ENCODE assay signal across 8 cellular contexts in the genomic region with DNA sequence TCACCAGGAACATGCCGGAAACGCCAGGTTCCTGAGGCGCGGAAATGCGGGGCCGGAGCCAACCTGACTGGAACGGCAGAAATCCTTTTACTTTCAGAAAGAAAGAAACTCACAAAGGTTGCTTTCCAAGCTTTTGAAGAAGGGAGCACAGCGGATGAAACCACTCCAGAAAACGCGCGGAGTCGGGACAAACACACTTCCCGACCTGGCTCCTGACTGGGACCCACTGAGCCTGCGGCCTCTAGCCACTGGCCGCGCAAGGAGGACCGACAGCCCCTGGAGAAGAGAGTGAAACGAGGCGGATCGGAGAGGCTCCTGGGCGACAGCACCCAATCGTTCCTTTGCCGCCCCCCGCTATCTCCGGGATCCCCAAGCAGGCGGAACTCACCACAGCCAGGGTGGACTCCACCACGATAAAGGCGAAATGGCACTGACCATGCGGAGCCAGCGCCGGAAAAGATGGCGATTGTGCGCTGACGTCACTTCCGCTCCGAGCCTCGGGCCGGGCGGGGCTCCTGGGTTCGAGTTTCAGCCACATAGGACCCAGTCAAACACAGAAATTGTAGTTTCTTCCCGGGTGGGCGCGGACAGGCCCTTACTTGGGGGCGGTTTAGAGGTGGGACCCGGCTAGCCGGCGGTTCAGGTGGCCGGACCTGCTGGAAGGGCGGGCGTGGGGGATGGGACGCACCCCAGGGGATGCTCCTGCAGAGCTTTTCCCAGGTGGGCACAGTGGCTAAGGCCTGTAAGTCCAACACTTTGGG. TPM values are rescaled to one million over a fixed set of nuclear protein-coding genes. Genes with fewer than 3 reads are reported as not detected.
DNase-seq lines count a peak whose midpoint lies in the region; ATAC-seq, FAIRE-seq and TF ChIP-seq lines count a peak whose summit lies in the region.

A gene (minus strand): TSS at position 432 of the 761 bp plus-strand sequence. CDS start 16,407 bp downstream, outside the sequence.

- peak within 1 kb of the TSS; percentile 94 for H2AFZ ChIP-seq in hepatocyte

- H3K9me3 ChIP-seq in hepatocyte (ENCODE audit: low read depth), result peaks cover 4% of the 10 kb centered on the region

- DNase-seq in GM12892 (ENCODE audit: insufficient read length), result peak; percentile 54
- DNase-seq in NCI-H1694 treated with DMSO at 0.1 percent for 48 hours (lab: John Stamatoyannopoulos, UW), result peak; percentile 39
- peak; percentile 70 for DNase-seq in T-helper 9 cell
- peak; percentile 47 for DNase-seq in astrocyte of the cerebellum (ENCODE audit: low read depth)
- peak; percentile 92 for DNase-seq in hepatocyte (ENCODE audit: low spot score)
- DNase-seq in renal cortical epithelial cell (ENCODE audit: low read depth), result peak; percentile 48

- H3K36me3 ChIP-seq in hepatocyte (replicated peaks; ENCODE audit: insufficient read depth, low read depth), result no peaks in the 10 kb centered on the region

- H3K4me2 ChIP-seq in hepatocyte, result peak within 1 kb of the TSS; percentile 80

- H3K4me3 ChIP-seq in astrocyte of the cerebellum (ENCODE audit: low read depth, low read length) (peak within 1 kb of the TSS; percentile 71), hepatocyte (peak within 1 kb of the TSS; percentile 94)

- H3K27me3 ChIP-seq in hepatocyte, result no peaks in the 10 kb centered on the region

- WGBS in hepatocyte (ENCODE audit: low lambda C conversion rate, missing lambda C conversion rate), result 2% methylated on average over 50 of the region's 51 CpGs

- in situ Hi-C loops in astrocyte of the cerebellum (cut with HindIII; ENCODE audit: low sequenced_read_pairs), result no loop called here

- TF ChIP-seq CTCF in astrocyte of the cerebellum (IDR thresholded peaks at IDR 0.05; ENCODE audit: low read depth, low read length, missing control alignments) (no peak), hepatocyte (IDR thresholded peaks at IDR 0.05; ENCODE audit: poor library complexity) (no peak)

- peaks cover 50% of the 10 kb centered on the region for H3K79me2 ChIP-seq in hepatocyte

- H4K20me1 ChIP-seq in hepatocyte (ENCODE audit: insufficient read depth, poor library complexity, severe bottlenecking), result peaks cover 14% of the 10 kb centered on the region

- peak; percentile 77 for FAIRE-seq in GM12892 (lab: Jason Lieb, UNC)

- peaks cover 4% of the 10 kb centered on the region for H3K4me1 ChIP-seq in hepatocyte (ENCODE audit: insufficient read depth)

- peak; percentile 87 for ATAC-seq in HG02840 (IDR thresholded peaks at IDR 0.05; ENCODE audit: low FRiP score, unreplicated experiment)
- no peak for ATAC-seq in GM21576 (IDR thresholded peaks at IDR 0.05; ENCODE audit: unreplicated experiment)

- H3K27ac ChIP-seq in hepatocyte, result peak within 1 kb of the TSS; percentile 99

- TF ChIP-seq POLR2A in GM12892 (IDR thresholded peaks at IDR 0.05; ENCODE audit: low read depth, low read length), result peak; percentile 97

- no peaks in the 10 kb centered on the region for H3K9me2 ChIP-seq in hepatocyte (replicated peaks; ENCODE audit: insufficient read depth)

RNA-seq across cellular contexts. Expression of the gene that starts here (rescaled TPM):
- 25.1 TPM for polyA plus RNA-seq in GM12892 (2012; ENCODE audit: missing spikeins)
- 44.9 and 48.0 TPM in 2 replicates for total RNA-seq in hepatocyte
- 5.4 and 6.1 TPM in 2 replicates for polyA plus RNA-seq in hepatocyte
- 63.4 and 69.6 TPM in 2 replicates for total RNA-seq in renal cortical epithelial cell

Comparison
In these comparisons a context has a peak if more than half of its experiments do, and no peak if none do; other contexts are left out.
1. DNase-seq: peak in every context shown above with its lines; median percentile 92 in hepatocyte; 70 in T-helper 9 cell; 54 in GM12892; 48 in renal cortical epithelial cell; 47 in astrocyte of the cerebellum; 39 in NCI-H1694 treated with DMSO at 0.1 percent for 48 hours.